In genomic region chr10:133201151-133201947, GRCh38 we compare ENCODE assay signal across 29 cellular contexts. TPM values are rescaled to one million over a fixed set of nuclear protein-coding genes. Genes with fewer than 3 reads are reported as not detected.
DNase-seq lines count a peak whose midpoint lies in the region; ATAC-seq, FAIRE-seq and TF ChIP-seq lines count a peak whose summit lies in the region.
"Had no signal": no experiment of that assay in that cellular context is flagged by ENCODE, and none has a peak within 500 bp of the region (broad histone marks: within the 10 kb centered on the region; RNA-seq: fewer than 3 reads in every experiment).

No MANE protein-coding gene starts in this region.

- no peak for TF ChIP-seq POLR2A in HepG2 (IDR thresholded peaks at IDR 0.05; ENCODE audit: insufficient read depth in 1 of 2, low read depth in 2 of 2, low read length in 2 of 2)
- TF ChIP-seq POLR2A in right lobe of liver (IDR thresholded peaks at IDR 0.05), result no peak

- peak overlapping the region; percentile 57 for H3K18ac ChIP-seq in neuronal stem cell (ENCODE audit: low read length)

- DNase-seq in HepG2 (ENCODE audit: low spot score), result no peak
- DNase-seq in right lobe of liver, result no peak
- no peak for DNase-seq in mucosa of descending colon
- DNase-seq in neuronal stem cell (ENCODE audit: low spot score), result no peak
- DNase-seq in NCI-H1417 treated with DMSO at 0.1 percent for 48 hours (lab: John Stamatoyannopoulos, UW), result no peak
- DNase-seq in anterior cingulate cortex (lab: John Stamatoyannopoulos, UW), result no peak
- no peak for DNase-seq in UCSD-AML1 (lab: John Stamatoyannopoulos, UW; ENCODE audit: unreplicated experiment)
- DNase-seq: 8988T; ACHN; AML-193; BE2C; CD4-positive, alpha-beta T cell; CD8-positive, alpha-beta memory T cell; DMS 273 treated with DMSO at 0.1 percent for 48 hours; DMS53; DMS79 treated with DMSO at 0.1 percent for 48 hours; GF-D8; HFFc6 had no signal

- H4K8ac ChIP-seq in neuronal stem cell (ENCODE audit: low read depth, low read length), result peak overlapping the region; percentile 17

- H3K36me3 ChIP-seq in HepG2 (replicated peaks in 1 of 2; ENCODE audit: control insufficient read depth in 1 of 2, insufficient read depth in 2 of 2, low read length in 2 of 2) (no peaks in the 10 kb centered on the region), right lobe of liver (no peaks in the 10 kb centered on the region), mucosa of descending colon (ENCODE audit: low read depth) (no peaks in the 10 kb centered on the region), neuronal stem cell (replicated peaks in 1 of 2; ENCODE audit: control insufficient read depth in 2 of 2, insufficient read depth in 2 of 2, low read length in 2 of 2) (no peaks in the 10 kb centered on the region)
- H3K36me3 ChIP-seq: BE2C; BLaER1 treated with 17β-estradiol and CSF1 and Interleukin-3, amounts not matched to agents 10 nM and 100 nM; HAP-1 had no signal

- no peak overlapping the region for H2BK12ac ChIP-seq in neuronal stem cell (ENCODE audit: low read length)

- peak overlapping the region; percentile 82 for H3K14ac ChIP-seq in neuronal stem cell (ENCODE audit: low read length)

- no peak overlapping the region for H2AFZ ChIP-seq in HepG2 (ENCODE audit: low read length)
- no peak overlapping the region for H2AFZ ChIP-seq in neuronal stem cell (ENCODE audit: low read length)
- H2AFZ ChIP-seq: GM23338 had no signal

- intact Hi-C loops in HepG2 (cut with micrococcal nuclease; ENCODE audit: unreplicated experiment) (no loop called here), right lobe of liver (cut with DNase I) (no loop called here), mucosa of descending colon (cut with DNase I, micrococcal nuclease) (no loop called here)

- 52% methylated on average over 7 of the region's 57 CpGs for WGBS in HepG2 (ENCODE audit: low lambda C conversion rate)
- 95% methylated on average over 4 of the region's 57 CpGs for WGBS in right lobe of liver (ENCODE audit: insufficient coverage, low coverage, low lambda C conversion rate, missing lambda C conversion rate)
- no CpG with 5 or more reads among the region's 57 CpGs for WGBS in neuronal stem cell (ENCODE audit: extremely low coverage in 2 of 2, insufficient read length in 2 of 2, insufficient replicate concordance in 1 of 2), 2 donors

- CTCF ChIA-PET in HepG2 (lab: Yijun Ruan, JAX; ENCODE audit: low intra/inter-chr PET ratio, low total read pairs), result no interaction called here

- H3K27me3 ChIP-seq in HepG2 (ENCODE audit: control insufficient read depth in 1 of 2, insufficient read depth in 2 of 2, low read length in 2 of 2) (peaks cover 38 to 83% of the 10 kb centered on the region in 2 experiments; a peak in 4 of 5 replicates), right lobe of liver (no peaks in the 10 kb centered on the region), neuronal stem cell (ENCODE audit: control insufficient read depth in 3 of 3, insufficient read depth in 3 of 3, low read depth in 1 of 3, low read length in 3 of 3) (no peaks in the 10 kb centered on the region)
- H3K27me3 ChIP-seq: BLaER1 treated with 17β-estradiol and CSF1 and Interleukin-3, amounts not matched to agents 10 nM and 100 nM had no signal

- H4K20me1 ChIP-seq in HepG2 (ENCODE audit: insufficient read depth, low read length), result no peaks in the 10 kb centered on the region

- H3K9ac ChIP-seq in HepG2 (ENCODE audit: insufficient read depth, low read depth, low read length), result no peak overlapping the region
- H3K9ac ChIP-seq in neuronal stem cell (ENCODE audit: low read depth, low read length, poor library complexity), result no peak overlapping the region
- H3K9ac ChIP-seq: BLaER1 treated with 17β-estradiol and CSF1 and Interleukin-3, amounts not matched to agents 10 nM and 100 nM had no signal

- H3K4me2 ChIP-seq in HepG2 (ENCODE audit: low read depth, low read length), result no peak overlapping the region
- no peak overlapping the region for H3K4me2 ChIP-seq in neuronal stem cell (ENCODE audit: insufficient read depth, low read length, poor library complexity, severe bottlenecking)
- H3K4me2 ChIP-seq: A549; BLaER1 treated with 17β-estradiol and CSF1 and Interleukin-3, amounts not matched to agents 10 nM and 100 nM; GM23338 had no signal

- H3K79me2 ChIP-seq in HepG2 (ENCODE audit: insufficient read depth, low read length), result no peaks in the 10 kb centered on the region

- no peak for TF ChIP-seq CTCF in HepG2 (CRISPR knock-in tag; IDR thresholded peaks at IDR 0.05)
- no peak for TF ChIP-seq CTCF in right lobe of liver (IDR thresholded peaks at IDR 0.05)
- TF ChIP-seq CTCF in mucosa of descending colon (IDR thresholded peaks at IDR 0.05), result no peak

- H3K79me1 ChIP-seq in neuronal stem cell (ENCODE audit: low read depth, low read length), result peaks cover 2% of the 10 kb centered on the region

- H2BK5ac ChIP-seq in neuronal stem cell (ENCODE audit: low read length), result peak overlapping the region; percentile 60

- no peak overlapping the region for H3K4ac ChIP-seq in neuronal stem cell (ENCODE audit: low read length)

- H3K4me1 ChIP-seq in HepG2 (ENCODE audit: insufficient read depth, low read length) (no peaks in the 10 kb centered on the region), right lobe of liver (no peaks in the 10 kb centered on the region), mucosa of descending colon (ENCODE audit: low read depth) (no peaks in the 10 kb centered on the region), neuronal stem cell (ENCODE audit: control insufficient read depth in 2 of 2, insufficient read depth in 1 of 2, low read depth in 1 of 2, low read length in 2 of 2) (peaks cover 2 to 4% of the 10 kb centered on the region in 2 donors)
- H3K4me1 ChIP-seq: A549, BE2C, HAP-1 had no signal

- H2BK15ac ChIP-seq in neuronal stem cell (ENCODE audit: low read length), result peak overlapping the region; percentile 43

- no TSS peak for BruUV-seq in HepG2 (replicated peaks; lab: Mats Ljungman, UMichigan)

- H3K9me3 ChIP-seq in HepG2 (ENCODE audit: low read length), result no peaks in the 10 kb centered on the region
- no peaks in the 10 kb centered on the region for H3K9me3 ChIP-seq in right lobe of liver
- H3K9me3 ChIP-seq in mucosa of descending colon, result no peaks in the 10 kb centered on the region
- no peaks in the 10 kb centered on the region for H3K9me3 ChIP-seq in neuronal stem cell (replicated peaks in 1 of 2; ENCODE audit: control insufficient read depth in 2 of 2, insufficient read depth in 1 of 2, low read depth in 1 of 2, low read length in 2 of 2)
- H3K9me3 ChIP-seq: A549; BE2C; BLaER1 treated with 17β-estradiol and CSF1 and Interleukin-3, amounts not matched to agents 10 nM and 100 nM; HAP-1 had no signal

- in situ Hi-C loops in HepG2 (cut with HindIII; ENCODE audit: extremely low pct_ligation_motif_present, low pct_unique_long_range_greater_than_20kb), result no loop called here

- TF ChIP-seq EP300 in HepG2 (IDR thresholded peaks at IDR 0.05; ENCODE audit: low read depth in 2 of 2, low read length in 2 of 2) (no peak), HepG2 (CRISPR knock-in tag; IDR thresholded peaks at IDR 0.05; ENCODE audit: borderline replicate concordance) (no peak)

- TF ChIP-seq RAD21 in HepG2 (CRISPR knock-in tag; IDR thresholded peaks at IDR 0.05), result no peak

- H2AK5ac ChIP-seq in neuronal stem cell (ENCODE audit: low read depth, low read length), result no peak overlapping the region

- no peak overlapping the region for H3K4me3 ChIP-seq in HepG2 (replicated peaks in 1 of 3; ENCODE audit: insufficient read depth in 1 of 3, low read depth in 2 of 3, low read length in 3 of 3)
- H3K4me3 ChIP-seq in right lobe of liver, result no peak overlapping the region
- H3K4me3 ChIP-seq in mucosa of descending colon, result no peak overlapping the region
- no peak overlapping the region for H3K4me3 ChIP-seq in neuronal stem cell (ENCODE audit: low read length in 2 of 2)
- H3K4me3 ChIP-seq: A549; BLaER1 treated with 17β-estradiol and CSF1 and Interleukin-3, amounts not matched to agents 10 nM and 100 nM; GM23338; HAP-1 had no signal

- peak overlapping the region; percentile 73 for H3K23ac ChIP-seq in neuronal stem cell (ENCODE audit: low read depth, low read length, poor library complexity)

- H3K27ac ChIP-seq in HepG2 (ENCODE audit: extremely low read length, insufficient read depth, low read length) (no peak overlapping the region), right lobe of liver (no peak overlapping the region), neuronal stem cell (replicated peaks; ENCODE audit: low read length) (no peak overlapping the region)
- H3K27ac ChIP-seq: A549; BLaER1 treated with 17β-estradiol and CSF1 and Interleukin-3, amounts not matched to agents 10 nM and 100 nM had no signal

- ATAC-seq in HepG2 (no peak), right lobe of liver (no peak), esophagus mucosa (peak; percentile 19), mucosa of descending colon (peak; percentile 5)
- ATAC-seq: GM23338 had no signal

- H2BK120ac ChIP-seq in neuronal stem cell (ENCODE audit: low read depth, low read length), result no peak overlapping the region

- FAIRE-seq in HepG2 (lab: Jason Lieb, UNC), result no peak
- FAIRE-seq: A549, D721Med, GM12891, GM18507 had no signal

- H4K91ac ChIP-seq in neuronal stem cell (ENCODE audit: low read depth, low read length, poor library complexity), result peak overlapping the region; percentile 53

- POLR2A ChIA-PET in HepG2 (lab: Yijun Ruan, JAX), result no interaction called here

RNA-seq across cellular contexts. Expression of gene UTF1, which starts 28.7 kb away (rescaled TPM):
- total RNA-seq in HepG2 (2016; rRNA removed; fragmentation: Illumina TruSeq; extraction: Trizol) (not detected in 2 replicates), right lobe of liver (not detected), esophagus mucosa (not detected), mucosa of descending colon (not detected)
- not detected in 2 replicates for total RNA-seq in HepG2 (2016; cell fraction: cytosol; rRNA removed; fragmentation: Illumina TruSeq; extraction: Trizol; ENCODE audit: low read depth)
- total RNA-seq in HepG2 (2016; cell fraction: insoluble cytoplasmic fraction; rRNA removed; fragmentation: Illumina TruSeq; extraction: Trizol), result not detected in 2 replicates
- not detected in 2 replicates for total RNA-seq in HepG2 (2016; cell fraction: membrane; rRNA removed; fragmentation: Illumina TruSeq; extraction: Trizol)
- total RNA-seq in HepG2 (2016; cell fraction: nucleus; rRNA removed; fragmentation: Illumina TruSeq; extraction: Trizol), result not detected in 2 replicates
- polyA plus RNA-seq in HepG2 (2011; rRNA removed), result not detected in 2 replicates
- polyA plus RNA-seq in HepG2 (2011; cell fraction: cytosol; rRNA removed), result not detected in 2 replicates
- polyA plus RNA-seq in HepG2 (2011; cell fraction: nucleus; rRNA removed), result not detected in 2 replicates
- not detected in 2 replicates for polyA plus RNA-seq in HepG2 (2012)
- polyA plus RNA-seq in HepG2 (2016; cell fraction: cytosol; fragmentation: Illumina TruSeq; extraction: Trizol; ENCODE audit: low read depth), result not detected in 2 replicates
- not detected in 2 replicates for polyA plus RNA-seq in HepG2 (2016; cell fraction: insoluble cytoplasmic fraction; fragmentation: Illumina TruSeq; extraction: Trizol; ENCODE audit: low read depth)
- polyA plus RNA-seq in HepG2 (2016; cell fraction: membrane; fragmentation: Illumina TruSeq; extraction: Trizol; ENCODE audit: low read depth), result not detected in 2 replicates
- polyA plus RNA-seq in HepG2 (2016; cell fraction: nucleus; fragmentation: Illumina TruSeq; extraction: Trizol; ENCODE audit: insufficient read depth, low read depth), result not detected in 2 replicates
- polyA minus RNA-seq in HepG2 (2011; rRNA and poly(A)+ RNA removed; ENCODE audit: low replicate concordance), result not detected in 2 replicates
- polyA minus RNA-seq in HepG2 (2011; cell fraction: cytosol; rRNA and poly(A)+ RNA removed), result not detected in 2 replicates
- not detected in 2 replicates for polyA minus RNA-seq in HepG2 (2011; cell fraction: nucleus; rRNA and poly(A)+ RNA removed)
- polyA plus RNA-seq in neuronal stem cell (2013, experiment 1 of 2), result 0.35 TPM
- 0.33 TPM for polyA plus RNA-seq in neuronal stem cell (2013, experiment 2 of 2)
- total RNA-seq: CD4-positive, alpha-beta T cell; CD8-positive, alpha-beta memory T cell; Daoy; G401; H4; HFFc6 had no signal
- polyA plus RNA-seq: A549; CD8-positive, alpha-beta memory T cell had no signal

RNA-seq across cellular contexts. Expression of gene VENTX, which starts 36.3 kb away (rescaled TPM):
- total RNA-seq in HepG2 (2016; rRNA removed; fragmentation: Illumina TruSeq; extraction: Trizol) (not detected in 2 replicates), right lobe of liver (under 1 TPM; 0.09 to 0.38 (median 0.19) TPM), esophagus mucosa (0.12 TPM), mucosa of descending colon (1 to 10 TPM in 1 of 3 donors, under 1 TPM in 2; 0.09 to 1.2 (median 0.36) TPM)
- total RNA-seq in HepG2 (2016; cell fraction: cytosol; rRNA removed; fragmentation: Illumina TruSeq; extraction: Trizol; ENCODE audit: low read depth), result not detected in 2 replicates
- total RNA-seq in HepG2 (2016; cell fraction: insoluble cytoplasmic fraction; rRNA removed; fragmentation: Illumina TruSeq; extraction: Trizol), result not detected in 2 replicates
- not detected in 2 replicates for total RNA-seq in HepG2 (2016; cell fraction: membrane; rRNA removed; fragmentation: Illumina TruSeq; extraction: Trizol)
- not detected in 2 replicates for total RNA-seq in HepG2 (2016; cell fraction: nucleus; rRNA removed; fragmentation: Illumina TruSeq; extraction: Trizol)
- polyA plus RNA-seq in HepG2 (2011; rRNA removed), result not detected in 2 replicates
- not detected in 2 replicates for polyA plus RNA-seq in HepG2 (2011; cell fraction: cytosol; rRNA removed)
- polyA plus RNA-seq in HepG2 (2011; cell fraction: nucleus; rRNA removed), result not detected in 2 replicates
- not detected in 2 replicates for polyA plus RNA-seq in HepG2 (2012)
- polyA plus RNA-seq in HepG2 (2016; cell fraction: cytosol; fragmentation: Illumina TruSeq; extraction: Trizol; ENCODE audit: low read depth), result not detected in 2 replicates
- polyA plus RNA-seq in HepG2 (2016; cell fraction: insoluble cytoplasmic fraction; fragmentation: Illumina TruSeq; extraction: Trizol; ENCODE audit: low read depth), result not detected in 2 replicates
- polyA plus RNA-seq in HepG2 (2016; cell fraction: membrane; fragmentation: Illumina TruSeq; extraction: Trizol; ENCODE audit: low read depth), result not detected in 2 replicates
- polyA plus RNA-seq in HepG2 (2016; cell fraction: nucleus; fragmentation: Illumina TruSeq; extraction: Trizol; ENCODE audit: insufficient read depth, low read depth), result not detected in 2 replicates
- not detected in 2 replicates for polyA minus RNA-seq in HepG2 (2011; rRNA and poly(A)+ RNA removed; ENCODE audit: low replicate concordance)
- not detected in 2 replicates for polyA minus RNA-seq in HepG2 (2011; cell fraction: cytosol; rRNA and poly(A)+ RNA removed)
- not detected in 2 replicates for polyA minus RNA-seq in HepG2 (2011; cell fraction: nucleus; rRNA and poly(A)+ RNA removed)
- 0.42 TPM for polyA plus RNA-seq in neuronal stem cell (2013, experiment 1 of 2)
- polyA plus RNA-seq in neuronal stem cell (2013, experiment 2 of 2), result 0.35 TPM
- total RNA-seq: CD8-positive, alpha-beta memory T cell; Daoy; G401; H4; HFFc6 had no signal
- polyA plus RNA-seq: A549; CD8-positive, alpha-beta memory T cell had no signal

RNA-seq across cellular contexts. Expression of gene KNDC1, which starts 41.3 kb away (rescaled TPM):
- total RNA-seq in HepG2 (2016; rRNA removed; fragmentation: Illumina TruSeq; extraction: Trizol) (0.44 TPM in 1 of 2 replicates, not detected in the other), right lobe of liver (10 to 100 TPM in 2 of 6 experiments, 1 to 10 TPM in 3, under 1 TPM in 1; 0.54 to 11.6 (median 8.2) TPM), esophagus mucosa (3.8 TPM), mucosa of descending colon (under 1 TPM; 0.14 to 0.60 (median 0.32) TPM)
- total RNA-seq in HepG2 (2016; cell fraction: cytosol; rRNA removed; fragmentation: Illumina TruSeq; extraction: Trizol; ENCODE audit: low read depth), result not detected in 2 replicates
- total RNA-seq in HepG2 (2016; cell fraction: insoluble cytoplasmic fraction; rRNA removed; fragmentation: Illumina TruSeq; extraction: Trizol), result not detected in 2 replicates
- total RNA-seq in HepG2 (2016; cell fraction: membrane; rRNA removed; fragmentation: Illumina TruSeq; extraction: Trizol), result 0.38 TPM in 1 of 2 replicates, not detected in the other
- not detected in 2 replicates for total RNA-seq in HepG2 (2016; cell fraction: nucleus; rRNA removed; fragmentation: Illumina TruSeq; extraction: Trizol)
- polyA plus RNA-seq in HepG2 (2011; rRNA removed), result 0.56 and 0.69 TPM in 2 replicates
- 0.09 and 0.66 TPM in 2 replicates for polyA plus RNA-seq in HepG2 (2011; cell fraction: cytosol; rRNA removed)
- polyA plus RNA-seq in HepG2 (2011; cell fraction: nucleus; rRNA removed), result 1.3 and 3.3 TPM in 2 replicates
- polyA plus RNA-seq in HepG2 (2012), result 0.17 TPM in 1 of 2 replicates, not detected in the other
- polyA plus RNA-seq in HepG2 (2016; cell fraction: cytosol; fragmentation: Illumina TruSeq; extraction: Trizol; ENCODE audit: low read depth), result 0.03 and 0.17 TPM in 2 replicates
- polyA plus RNA-seq in HepG2 (2016; cell fraction: insoluble cytoplasmic fraction; fragmentation: Illumina TruSeq; extraction: Trizol; ENCODE audit: low read depth), result not detected in 2 replicates
- polyA plus RNA-seq in HepG2 (2016; cell fraction: membrane; fragmentation: Illumina TruSeq; extraction: Trizol; ENCODE audit: low read depth), result 0.03 TPM in 1 of 2 replicates, not detected in the other
- polyA plus RNA-seq in HepG2 (2016; cell fraction: nucleus; fragmentation: Illumina TruSeq; extraction: Trizol; ENCODE audit: insufficient read depth, low read depth), result not detected in 2 replicates
- 0.09 and 4.0 TPM in 2 replicates for polyA minus RNA-seq in HepG2 (2011; rRNA and poly(A)+ RNA removed; ENCODE audit: low replicate concordance)
- polyA minus RNA-seq in HepG2 (2011; cell fraction: cytosol; rRNA and poly(A)+ RNA removed), result 0.53 and 1.8 TPM in 2 replicates
- 0.12 and 2.4 TPM in 2 replicates for polyA minus RNA-seq in HepG2 (2011; cell fraction: nucleus; rRNA and poly(A)+ RNA removed)
- polyA plus RNA-seq in neuronal stem cell (2013, experiment 1 of 2), result 6.4 TPM
- polyA plus RNA-seq in neuronal stem cell (2013, experiment 2 of 2), result 6.1 TPM
- total RNA-seq: CD4-positive, alpha-beta T cell; CD8-positive, alpha-beta memory T cell; Daoy had no signal

Comparison
In these comparisons a context has a peak if more than half of its experiments do, and no peak if none do; other contexts are left out.
1. ATAC-seq: peak in esophagus mucosa (single experiment) and mucosa of descending colon (single experiment); none in HepG2 (single experiment) and right lobe of liver (0 of 4).